In the genomic region with DNA sequence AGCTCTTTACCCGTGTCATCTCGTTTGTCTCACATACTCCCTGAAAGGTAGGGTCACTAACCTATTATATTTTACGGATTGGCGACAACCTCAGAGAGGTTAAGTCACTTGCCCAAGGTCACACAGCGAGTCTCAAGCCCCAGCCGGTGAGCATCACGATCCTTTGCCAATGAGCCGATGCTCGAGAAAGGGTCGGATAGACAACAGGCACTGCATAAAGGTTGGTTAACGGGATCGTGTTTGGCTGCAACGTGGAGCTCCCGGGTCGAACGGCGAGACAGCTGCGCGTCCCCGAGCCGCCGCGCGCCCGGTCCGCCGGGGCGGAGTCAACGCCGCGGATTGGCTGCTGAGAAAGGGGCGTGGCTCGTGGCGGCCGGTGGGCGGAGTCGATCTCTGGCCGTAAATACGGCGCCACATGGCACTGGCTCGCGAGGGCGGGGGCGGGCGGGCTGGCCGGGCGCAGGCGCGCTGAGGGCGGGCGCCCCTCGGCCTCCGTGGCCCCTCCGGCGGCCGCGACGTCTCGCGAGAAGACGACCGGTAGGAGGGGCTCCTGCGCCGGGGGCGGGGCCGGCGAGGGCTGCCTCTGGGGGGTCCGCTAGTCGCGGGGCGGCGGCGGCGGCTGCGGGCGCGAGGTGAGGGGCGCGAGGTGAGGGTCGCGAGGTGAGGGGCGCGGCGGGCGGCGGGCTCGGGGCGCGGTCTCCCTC, we compare ENCODE assay signal across 8 cellular contexts. TPM values are rescaled to one million over a fixed set of nuclear protein-coding genes. Genes with fewer than 3 reads are reported as not detected.
DNase-seq lines count a peak whose midpoint lies in the region; TF ChIP-seq lines count a peak whose summit lies in the region.

Gene CHST12 (plus strand): TSS at position 598 of the 704 bp plus-strand sequence. CDS start 29,029 bp downstream, outside the sequence.

- no peak for TF ChIP-seq CTCF in nephron (IDR thresholded peaks at IDR 0.05; ENCODE audit: unreplicated experiment in 3 of 3)

- peak; percentile 59 for DNase-seq in DMS79 (lab: John Stamatoyannopoulos, UW)
- DNase-seq in GOT3 (lab: John Stamatoyannopoulos, UW): peak; percentile 93
- DNase-seq in M059J (ENCODE audit: low read depth): peak; percentile 89
- peak; percentile 92 for DNase-seq in SHP77 treated with DMSO at 0.1 percent for 48 hours (lab: John Stamatoyannopoulos, UW)
- DNase-seq in activated gamma-delta T cell treated with Interleukin-2 at 50 U/mL for 16 hours: peak; percentile 93
- peak; percentile 89 for DNase-seq in fibroblast of the conjunctiva (ENCODE audit: low read depth)
- DNase-seq in stimulated activated naive CD4-positive, alpha-beta T cell treated with Interleukin-2 at 50 U/mL for 16 hours (lab: John Stamatoyannopoulos, UW): peak; percentile 95

- H3K27me3 Mint-ChIP-seq in nephron (ENCODE audit: low read depth): peaks cover 4% of the 10 kb centered on the region

- no peaks in the 10 kb centered on the region for H3K36me3 Mint-ChIP-seq in nephron (ENCODE audit: low read depth)

- peaks cover 44% of the 10 kb centered on the region for H3K4me1 Mint-ChIP-seq in nephron

- H3K9me3 Mint-ChIP-seq in nephron: no peaks in the 10 kb centered on the region

- peak within 1 kb of the TSS; percentile 86 to 89 (median 88) for H3K4me3 Mint-ChIP-seq in nephron

- H3K27ac Mint-ChIP-seq in nephron: peak within 1 kb of the TSS; percentile 3 to 89 (median 33)

RNA-seq across cellular contexts. Expression of gene CHST12, which starts in this region (rescaled TPM):
- total RNA-seq in M059J (2014; rRNA removed; shearing (Covaris generic)): 8.5 and 14.3 TPM in 2 replicates

Comparison
In these comparisons a context has a peak if more than half of its experiments do, and no peak if none do; other contexts are left out.
1. Peak in every context shown above with its lines: DNase-seq.